ENCODE assay signal across 9 cellular contexts in the genomic region with DNA sequence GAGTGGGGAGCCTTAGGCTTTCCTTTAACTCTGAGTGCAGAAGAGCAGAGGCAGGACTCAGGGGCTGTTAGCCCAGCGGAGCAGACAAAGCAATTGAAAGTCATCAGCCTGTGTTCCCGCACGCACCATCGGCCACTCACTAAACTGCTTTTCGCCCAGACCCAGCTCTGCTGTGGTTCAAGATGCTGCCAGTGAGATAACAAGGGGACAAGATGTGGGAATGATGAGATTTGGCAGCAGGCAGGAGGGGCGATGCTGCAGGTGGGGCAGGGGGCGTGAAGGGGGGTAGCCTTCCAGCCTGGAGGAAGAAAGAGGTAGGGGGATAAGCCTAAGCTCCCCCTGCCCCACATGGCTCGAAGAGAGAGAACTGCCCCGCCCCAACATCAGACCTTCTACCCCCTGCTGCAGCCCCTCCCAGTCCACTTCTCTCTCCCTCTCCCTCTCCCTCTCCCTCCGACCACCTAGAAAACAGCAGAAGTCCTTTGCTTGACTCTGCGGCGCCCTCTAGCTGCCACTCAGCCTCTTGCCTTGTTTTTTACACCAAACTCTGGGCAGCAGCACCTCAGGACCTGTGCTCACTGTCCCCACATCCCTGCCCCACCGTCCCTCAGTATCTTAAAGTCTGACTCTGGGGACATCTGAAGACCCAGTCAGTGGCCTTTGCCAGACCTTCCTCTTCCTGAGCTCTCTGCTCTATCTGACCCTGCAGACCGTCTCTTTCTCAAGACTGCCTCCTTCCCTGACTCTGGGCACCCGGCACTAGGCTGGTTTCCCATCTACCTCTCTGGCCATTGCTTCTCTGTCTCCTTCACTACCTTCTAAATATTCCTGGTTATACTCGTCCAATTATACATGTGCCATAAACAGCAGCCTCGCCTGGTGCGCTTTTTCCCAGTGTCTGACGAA.
DNase-seq lines count a peak whose midpoint lies in the region; ATAC-seq and TF ChIP-seq lines count a peak whose summit lies in the region.
"Had no signal": no experiment of that assay in that cellular context is flagged by ENCODE, and none has a peak within 500 bp of the region (broad histone marks: within the 10 kb centered on the region; RNA-seq: fewer than 3 reads in every experiment).

No MANE protein-coding gene starts in this region.

- intact Hi-C loops in activated CD8-positive, alpha-beta T cell treated with anti-CD3 and anti-CD28 coated beads for 36 hours (cut with micrococcal nuclease), result no loop called here

- H3K27ac Mint-ChIP-seq in activated CD8-positive, alpha-beta T cell treated with anti-CD3 and anti-CD28 coated beads for 36 hours, result no peak overlapping the region
- H3K27ac Mint-ChIP-seq: stimulated activated naive CD8-positive, alpha-beta T cell treated with anti-CD3 and anti-CD28 coated beads, Interleukin-15, Interleukin-2, amounts not matched to agents 100 ng/mL and 50 ng/mL, for 24 hours had no signal

- H3K9me3 Mint-ChIP-seq in activated CD8-positive, alpha-beta T cell treated with anti-CD3 and anti-CD28 coated beads for 36 hours, result no peaks in the 10 kb centered on the region
- H3K9me3 Mint-ChIP-seq: stimulated activated naive CD8-positive, alpha-beta T cell treated with anti-CD3 and anti-CD28 coated beads, Interleukin-15, Interleukin-2, amounts not matched to agents 100 ng/mL and 50 ng/mL, for 24 hours had no signal

- POLR2A ChIA-PET in AG04449 (lab: Yijun Ruan, JAX), result no interaction called here
- POLR2A ChIA-PET in activated CD8-positive, alpha-beta T cell treated with anti-CD3 and anti-CD28 coated beads for 36 hours (lab: Charles Lee), result interaction anchor here (1.0 kb wide), 1 partner anchor 10 kb away, joined by 4 read pairs; no protein-coding TSS in a partner anchor

- ATAC-seq in activated CD8-positive, alpha-beta T cell treated with anti-CD3 and anti-CD28 coated beads for 36 hours, result peak; percentile 73
- no peak for ATAC-seq in HG03342 (IDR thresholded peaks at IDR 0.05; ENCODE audit: unreplicated experiment)

- CTCF ChIA-PET in AG04449 (lab: Yijun Ruan, JAX), result interaction anchor here (0.6 to 8.2 kb wide), 31 partner anchors 10 to 301 kb away, joined by 3 to 96 read pairs (median 3); a partner anchor contains a TSS
- CTCF ChIA-PET in activated CD8-positive, alpha-beta T cell treated with anti-CD3 and anti-CD28 coated beads for 36 hours (lab: Charles Lee), result interaction anchor here (0.6 to 5.4 kb wide), 35 partner anchors 10 to 368 kb away, joined by 3 to 18 read pairs (median 4); a partner anchor contains a TSS

- H3K4me1 Mint-ChIP-seq in activated CD8-positive, alpha-beta T cell treated with anti-CD3 and anti-CD28 coated beads for 36 hours (ENCODE audit: low read depth), result peaks cover 2% of the 10 kb centered on the region

- peak; percentile 86 for TF ChIP-seq CTCF in AG04449 (IDR thresholded peaks at IDR 0.05; ENCODE audit: insufficient read depth, low read length, missing control alignments)
- TF ChIP-seq CTCF in activated CD8-positive, alpha-beta T cell treated with anti-CD3 and anti-CD28 coated beads for 36 hours (IDR thresholded peaks at IDR 0.05), result peak; percentile 66

- no peaks in the 10 kb centered on the region for H3K36me3 Mint-ChIP-seq in activated CD8-positive, alpha-beta T cell treated with anti-CD3 and anti-CD28 coated beads for 36 hours (ENCODE audit: low read depth)

- H3K27me3 Mint-ChIP-seq in activated CD8-positive, alpha-beta T cell treated with anti-CD3 and anti-CD28 coated beads for 36 hours, result peaks cover 2% of the 10 kb centered on the region
- H3K27me3 Mint-ChIP-seq: stimulated activated naive CD8-positive, alpha-beta T cell treated with anti-CD3 and anti-CD28 coated beads, Interleukin-15, Interleukin-2, amounts not matched to agents 100 ng/mL and 50 ng/mL, for 24 hours had no signal

- no peak overlapping the region for H3K4me3 Mint-ChIP-seq in activated CD8-positive, alpha-beta T cell treated with anti-CD3 and anti-CD28 coated beads for 36 hours
- H3K4me3 Mint-ChIP-seq: stimulated activated naive CD8-positive, alpha-beta T cell treated with anti-CD3 and anti-CD28 coated beads, Interleukin-15, Interleukin-2, amounts not matched to agents 100 ng/mL and 50 ng/mL, for 24 hours had no signal

- no peak overlapping the region for H3K4me3 ChIP-seq in AG04449 (ENCODE audit: low read depth, low read length)

- DNase-seq in AG04449 (ENCODE audit: low read depth, low spot score), result no peak
- DNase-seq in GM19238 (ENCODE audit: insufficient read length, low spot score), result peak; percentile 44
- DNase-seq in NCI-H526 treated with DMSO at 0.1 percent for 48 hours (lab: John Stamatoyannopoulos, UW), result peak; percentile 29
- peak; percentile 90 for DNase-seq in activated CD8-positive, alpha-beta T cell treated with anti-CD3 and anti-CD28 coated beads for 36 hours
- DNase-seq in ecto neural progenitor cell (ENCODE audit: low spot score), result peak; percentile 91
- DNase-seq in lung microvascular endothelial cell (ENCODE audit: low read depth in 2 of 2), result peak; percentile 69 to 79
- peak; percentile 19 to 21 for DNase-seq in stimulated activated CD8-positive, alpha-beta memory T cell treated with anti-CD3 and anti-CD28 coated beads, Interleukin-15, amount 100 ng/mL, for 4 hours (ENCODE audit: low read depth in 2 of 2)
